8 cellular contexts compared by ENCODE assay signal in genomic region chr16:52912565-52913173, GRCh38.
DNase-seq lines count a peak whose midpoint lies in the region; ATAC-seq, FAIRE-seq and TF ChIP-seq lines count a peak whose summit lies in the region.

No MANE protein-coding gene starts in this region.

- H3K9me3 Mint-ChIP-seq in WTC11, result peaks cover 10% of the 10 kb centered on the region

- H3K27ac Mint-ChIP-seq in WTC11, result no peak overlapping the region

- DNase-seq in activated CD8-positive, alpha-beta memory T cell treated with anti-CD3 and anti-CD28 coated beads, Interleukin-2, amount 50 U/mL, for 48 hours, result peak; percentile 57
- no peak for DNase-seq in activated CD8-positive, alpha-beta memory T cell treated with anti-CD3 and anti-CD28 coated beads, Interleukin-2, amount 50 U/mL, for 4 hours
- DNase-seq in NCI-H187 treated with DMSO at 0.1 percent for 48 hours (lab: John Stamatoyannopoulos, UW), result peak; percentile 4
- DNase-seq in WTC11 (ENCODE audit: low spot score), result peak; percentile 83
- DNase-seq in frontal cortex (ENCODE audit: low spot score in 2 of 2), result peak; percentile 14 to 36
- peak; percentile 78 for DNase-seq in pons (ENCODE audit: low spot score)
- DNase-seq in cerebellar nuclear complex (lab: John Stamatoyannopoulos, UW), result no peak

- no peak for FAIRE-seq in frontal cortex (lab: Jason Lieb, UNC)

- POLR2A ChIA-PET in WTC11 (lab: Charles Lee), result interaction anchor here (0.6 kb wide), 1 partner anchor 283 kb away, joined by 4 read pairs; no protein-coding TSS in a partner anchor

- H3K36me3 Mint-ChIP-seq in WTC11, result no peaks in the 10 kb centered on the region

- ATAC-seq in HG02623 (IDR thresholded peaks at IDR 0.05; ENCODE audit: unreplicated experiment), result peak; percentile 68
- ATAC-seq in WTC11, result peak; percentile 93

- H3K4me3 Mint-ChIP-seq in WTC11, result no peak overlapping the region

- no peaks in the 10 kb centered on the region for H3K27me3 Mint-ChIP-seq in WTC11 (ENCODE audit: low read depth)

- CTCF ChIA-PET in WTC11 (lab: Charles Lee), result interaction anchor here (0.5 to 2.7 kb wide), 25 partner anchors 11 to 1094 kb away, joined by 3 to 53 read pairs (median 4); no protein-coding TSS in a partner anchor

- H3K4me1 Mint-ChIP-seq in WTC11, result peaks cover 6% of the 10 kb centered on the region

- TF ChIP-seq CTCF in WTC11 (IDR thresholded peaks at IDR 0.05), result peak; percentile 65

TF ChIP-seq in WTC11, 78 proteins besides CTCF, POLR2A, EP300 and RAD21:
- TF ChIP-seq FOXK1 (CRISPR knock-in tag; IDR thresholded peaks at IDR 0.05), result no peak
TF ChIP-seq in WTC11: peak in this region for 0.

Comparison
In these comparisons a context has a peak if more than half of its experiments do, and no peak if none do; other contexts are left out.
1. DNase-seq: peak in activated CD8-positive, alpha-beta memory T cell treated with anti-CD3 and anti-CD28 coated beads, Interleukin-2, amount 50 U/mL, for 48 hours (single experiment), NCI-H187 treated with DMSO at 0.1 percent for 48 hours (single experiment), WTC11 (single experiment), frontal cortex (2 of 2) and pons (single experiment); none in activated CD8-positive, alpha-beta memory T cell treated with anti-CD3 and anti-CD28 coated beads, Interleukin-2, amount 50 U/mL, for 4 hours (single experiment) and cerebellar nuclear complex (0 of 2).